20 cellular contexts compared by ENCODE assay signal in genomic region chr2:11955883-11956282, GRCh38.
DNase-seq lines count a peak whose midpoint lies in the region; ATAC-seq and TF ChIP-seq lines count a peak whose summit lies in the region.
"Had no signal": no experiment of that assay in that cellular context is flagged by ENCODE, and none has a peak within 500 bp of the region (broad histone marks: within the 10 kb centered on the region; RNA-seq: fewer than 3 reads in every experiment).

No MANE protein-coding gene starts in this region.

- TF ChIP-seq CTCF in CD14-positive monocyte (IDR thresholded peaks at IDR 0.05) (no peak), lower lobe of right lung (IDR thresholded peaks at IDR 0.05) (no peak), foreskin keratinocyte (conservative IDR thresholded peaks at IDR 0.05) (no peak)

- no peaks in the 10 kb centered on the region for H3K27me3 ChIP-seq in lower lobe of right lung (ENCODE audit: low read depth)
- peaks cover 12% of the 10 kb centered on the region for H3K27me3 ChIP-seq in foreskin keratinocyte
- H3K27me3 ChIP-seq: body of pancreas, colonic mucosa, upper lobe of left lung had no signal

- peaks cover 0 to 4% (median 0%) of the 10 kb centered on the region in 3 donors for H3K27me3 Mint-ChIP-seq in CD14-positive monocyte (ENCODE audit: low read depth in 3 of 3)
- H3K27me3 Mint-ChIP-seq: B cell had no signal

- no peaks in the 10 kb centered on the region for H3K36me3 ChIP-seq in lower lobe of right lung
- H3K36me3 ChIP-seq: colonic mucosa, upper lobe of left lung had no signal

- H3K4me3 Mint-ChIP-seq in CD14-positive monocyte: peak overlapping the region; percentile 0 to 64
- H3K4me3 Mint-ChIP-seq: activated CD4-positive, alpha-beta T cell treated with anti-CD3 and anti-CD28 coated beads, Interleukin-2, amount 10 ng/mL, durations not matched to agents 24 days and 14 days; B cell; endodermal cell; H9 had no signal

- H3K4me1 ChIP-seq in lower lobe of right lung (peaks cover 7% of the 10 kb centered on the region), foreskin keratinocyte (peaks cover 4% of the 10 kb centered on the region)
- H3K4me1 ChIP-seq: body of pancreas, colonic mucosa, psoas muscle, upper lobe of left lung had no signal

- H3K27ac ChIP-seq in lower lobe of right lung: no peak overlapping the region
- no peak overlapping the region for H3K27ac ChIP-seq in foreskin keratinocyte
- H3K27ac ChIP-seq: body of pancreas, colonic mucosa, psoas muscle, upper lobe of left lung had no signal

- DNase-seq in NCI-H1417 (lab: John Stamatoyannopoulos, UW) (peak in 2 of 3 experiments; percentile 45 to 72), NCI-H1417 treated with DMSO at 0.1 percent for 48 hours (lab: John Stamatoyannopoulos, UW) (no peak), CD14-positive monocyte (ENCODE audit: low spot score) (peak; percentile 50), NOMO-1 treated with DMSO at 0.1 percent for 48 hours (lab: John Stamatoyannopoulos, UW; ENCODE audit: unreplicated experiment) (peak; percentile 20), lower lobe of right lung (no peak), foreskin keratinocyte (no peak)
- DNase-seq: activated CD4-positive, alpha-beta T cell treated with anti-CD3 and anti-CD28 coated beads, Interleukin-2, amount 10 ng/mL, durations not matched to agents 24 days and 14 days; Calu3; colonic mucosa; endodermal cell; H9; mucosa of descending colon; NCI-H1105 treated with DMSO at 0.1 percent for 48 hours; psoas muscle had no signal

- ATAC-seq in lower lobe of right lung (peak; percentile 59 to 61), foreskin keratinocyte (no peak), HG03045 (IDR thresholded peaks at IDR 0.05; ENCODE audit: unreplicated experiment) (no peak), GM21825 (IDR thresholded peaks at IDR 0.05; ENCODE audit: unreplicated experiment) (no peak)
- ATAC-seq: body of pancreas, mucosa of descending colon, psoas muscle had no signal

- no peak overlapping the region for H3K4me3 ChIP-seq in lower lobe of right lung
- H3K4me3 ChIP-seq: body of pancreas, colonic mucosa, mucosa of descending colon, psoas muscle, upper lobe of left lung had no signal

- intact Hi-C loops in CD14-positive monocyte (cut with micrococcal nuclease) (loop anchor here in 1 of 2 donors (10.0 kb wide), 1 partner anchor 99 kb away; no protein-coding TSS in a partner anchor), lower lobe of right lung (cut with DNase I) (no loop called here)

- peaks cover 23% of the 10 kb centered on the region for H3K4me1 Mint-ChIP-seq in CD14-positive monocyte
- H3K4me1 Mint-ChIP-seq: activated CD4-positive, alpha-beta T cell treated with anti-CD3 and anti-CD28 coated beads, Interleukin-2, amount 10 ng/mL, durations not matched to agents 24 days and 14 days; H9 had no signal

- H3K36me3 Mint-ChIP-seq in CD14-positive monocyte: no peaks in the 10 kb centered on the region

- H3K9me3 Mint-ChIP-seq in CD14-positive monocyte: peaks cover 0 to 7% (median 3%) of the 10 kb centered on the region in 7 donors
- H3K9me3 Mint-ChIP-seq: activated T-helper 2 cell treated with anti-CD3 and anti-CD28 coated beads, Interferon-gamma antibody, Interleukin-2, Interleukin-4, amounts not matched to agents 10 μg/mL and 5 μg/mL and 100 μg/mL, durations not matched to agents 14 hours and 24 hours and 36 hours; H9 had no signal

- H3K27ac Mint-ChIP-seq in CD14-positive monocyte: peak overlapping the region in 4 of 7 donors; percentile 37 to 78 (median 58)
- H3K27ac Mint-ChIP-seq: activated CD4-positive, alpha-beta T cell treated with anti-CD3 and anti-CD28 coated beads, Interleukin-2, amount 10 ng/mL, durations not matched to agents 24 days and 14 days; activated T-helper 2 cell treated with anti-CD3 and anti-CD28 coated beads, Interferon-gamma antibody, Interleukin-2, Interleukin-4, amounts not matched to agents 10 μg/mL and 5 μg/mL and 100 μg/mL, durations not matched to agents 14 hours and 24 hours and 36 hours; B cell; H9 had no signal

- H3K9me3 ChIP-seq in lower lobe of right lung: no peaks in the 10 kb centered on the region
- H3K9me3 ChIP-seq: body of pancreas, colonic mucosa, mucosa of descending colon, psoas muscle, upper lobe of left lung had no signal

Comparison
In these comparisons a context has a peak if more than half of its experiments do, and no peak if none do; other contexts are left out.
1. DNase-seq: peak in NCI-H1417 (2 of 3), CD14-positive monocyte (single experiment) and NOMO-1 treated with DMSO at 0.1 percent for 48 hours (single experiment); none in NCI-H1417 treated with DMSO at 0.1 percent for 48 hours (single experiment), lower lobe of right lung (single experiment) and foreskin keratinocyte (0 of 2).
2. ATAC-seq: peak in lower lobe of right lung (2 of 2); none in foreskin keratinocyte (single experiment), HG03045 (single experiment) and GM21825 (single experiment).